Comparison of ENCODE assay signal across 8 cellular contexts in genomic region chr17:47275245-47275984, GRCh38. TPM values are rescaled to one million over a fixed set of nuclear protein-coding genes. Genes with fewer than 3 reads are reported as not detected.
DNase-seq lines count a peak whose midpoint lies in the region; ATAC-seq and TF ChIP-seq lines count a peak whose summit lies in the region.

No MANE protein-coding gene starts in this region.

- H3K27ac ChIP-seq in esophagus (ENCODE audit: low read depth in 2 of 2, low read length in 1 of 2): peak overlapping the region; percentile 71 to 85

- DNase-seq in A172 (ENCODE audit: low spot score): peak; percentile 57
- no peak for DNase-seq in NT2/D1 (ENCODE audit: low read depth, low spot score)
- peak; percentile 80 for DNase-seq in mucosa of gallbladder (ENCODE audit: low spot score)
- DNase-seq in GM13976 (ENCODE audit: low spot score): no peak

- in situ Hi-C loops in GM13976 (cut with MboI; ENCODE audit: low sequenced_read_pairs, unreplicated experiment): no loop called here

- ATAC-seq in HG03039 (IDR thresholded peaks at IDR 0.05; ENCODE audit: unreplicated experiment) (no peak), GM18520 (IDR thresholded peaks at IDR 0.05; ENCODE audit: unreplicated experiment) (no peak), GM21360 (IDR thresholded peaks at IDR 0.05; ENCODE audit: unreplicated experiment) (no peak)

- H3K27me3 ChIP-seq in NT2/D1 (ENCODE audit: insufficient read depth, insufficient read length) (no peaks in the 10 kb centered on the region), esophagus (ENCODE audit: control insufficient read depth in 1 of 2, insufficient read depth in 2 of 2, low read length in 2 of 2) (no peaks in the 10 kb centered on the region)

- TF ChIP-seq CTCF in GM13976 (IDR thresholded peaks at IDR 0.05; ENCODE audit: borderline replicate concordance, control extremely low read depth, extremely low read depth, insufficient read depth, missing control alignments): no peak

- H3K4me1 ChIP-seq in NT2/D1 (ENCODE audit: insufficient read depth, insufficient read length) (peaks cover 14% of the 10 kb centered on the region), esophagus (ENCODE audit: control insufficient read depth in 2 of 2, insufficient read depth in 2 of 2, low read length in 1 of 2) (peaks cover 3 to 8% of the 10 kb centered on the region in 2 donors)

- peak overlapping the region; percentile 63 for H3K9ac ChIP-seq in NT2/D1 (ENCODE audit: insufficient read length, low read depth)

- no peak overlapping the region for H3K4me3 ChIP-seq in NT2/D1 (ENCODE audit: insufficient read length, low read depth)
- H3K4me3 ChIP-seq in esophagus (ENCODE audit: low read depth in 1 of 2, low read length in 2 of 2): no peak overlapping the region

- WGBS in esophagus, 2 donors: 34 to 41% methylated on average over 13 of the region's 13 CpGs

- H3K36me3 ChIP-seq in NT2/D1 (ENCODE audit: insufficient read depth, insufficient read length, low read length) (no peaks in the 10 kb centered on the region), esophagus (ENCODE audit: control insufficient read depth in 2 of 2, insufficient read depth in 2 of 2, low read length in 1 of 2) (no peaks in the 10 kb centered on the region)

- H3K9me3 ChIP-seq in NT2/D1 (ENCODE audit: insufficient read depth, low read length) (no peaks in the 10 kb centered on the region), esophagus (ENCODE audit: control insufficient read depth in 2 of 2, insufficient read depth in 1 of 2, low read depth in 1 of 2, low read length in 1 of 2) (no peaks in the 10 kb centered on the region)

RNA-seq across cellular contexts. Expression of gene ITGB3, which starts 21.8 kb away (rescaled TPM):
- not detected in 2 replicates for total RNA-seq in A172 (2014; rRNA removed; shearing (Covaris generic))
- 1 to 10 TPM in 1 of 2 donors, under 1 TPM in 1; 0.71 to 1.0 TPM for polyA plus RNA-seq in esophagus
- total RNA-seq in mucosa of gallbladder: 10.6 TPM

RNA-seq across cellular contexts. Expression of gene EFCAB13, which starts 48.3 kb away (rescaled TPM):
- total RNA-seq in A172 (2014; rRNA removed; shearing (Covaris generic)): not detected in 2 replicates
- polyA plus RNA-seq in esophagus: 1 to 10 TPM in 1 of 2 donors, under 1 TPM in 1; 0.61 to 1.8 TPM
- 10.6 TPM for total RNA-seq in mucosa of gallbladder

Comparison
In these comparisons a context has a peak if more than half of its experiments do, and no peak if none do; other contexts are left out.
1. DNase-seq: peak in A172 (single experiment) and mucosa of gallbladder (single experiment); none in NT2/D1 (single experiment) and GM13976 (single experiment).
2. RNA of gene ITGB3, which starts 21.8 kb away (total RNA-seq): 10.6 TPM in mucosa of gallbladder (single experiment); not detected in A172; every median in the first group is over 10 times any median in the second.
3. RNA of gene EFCAB13, which starts 48.3 kb away (total RNA-seq): 10.6 TPM in mucosa of gallbladder (single experiment); not detected in A172; every median in the first group is over 10 times any median in the second.